In genomic region chr20:35768731-35769664, GRCh38 we compare ENCODE assay signal across 8 cellular contexts. TPM values are rescaled to one million over a fixed set of nuclear protein-coding genes. Genes with fewer than 3 reads are reported as not detected.
A peak's percentile ranks its signal among the peaks of the same experiment; 100 is the strongest.
DNase-seq lines count a peak whose midpoint lies in the region; ATAC-seq, FAIRE-seq and TF ChIP-seq lines count a peak whose summit lies in the region.

No MANE protein-coding gene starts in this region.

- CTCF ChIA-PET in BJ (lab: Yijun Ruan, JAX) (interaction anchor here (1.0 to 1.1 kb wide), 2 partner anchors 10 to 27 kb away, joined by 3 read pairs; partner anchors contain the start of gene RBM39), PC-9 (lab: Charles Lee) (interaction anchor here (0.6 to 0.7 kb wide), 2 partner anchors 20 to 436 kb away, joined by 3 to 4 read pairs; no protein-coding TSS in a partner anchor)

- peak overlapping the region; percentile 40; the same call in 1 of the 2 replicates for H3K4me3 Mint-ChIP-seq in HFFc6
- H3K4me3 Mint-ChIP-seq in activated naive CD8-positive, alpha-beta T cell treated with anti-CD3 and anti-CD28 coated beads, Interleukin-2, amount 50 U/mL, for 24 hours, result no peak overlapping the region

- no peaks in the 10 kb centered on the region for H3K36me3 ChIP-seq in BJ (ENCODE audit: control insufficient read depth, insufficient read depth, low read length)
- H3K36me3 ChIP-seq in PC-9 (ENCODE audit: low read depth), result no peaks in the 10 kb centered on the region
- H3K36me3 ChIP-seq in cardiac muscle cell, result no peaks in the 10 kb centered on the region
- H3K36me3 ChIP-seq in osteoblast (ENCODE audit: insufficient read depth, low read length), result no peaks in the 10 kb centered on the region

- no peaks in the 10 kb centered on the region for H3K27me3 ChIP-seq in BJ (ENCODE audit: control insufficient read depth, insufficient read depth, low read length)
- no peaks in the 10 kb centered on the region for H3K27me3 ChIP-seq in PC-9 (ENCODE audit: insufficient read depth, low read depth)
- no peaks in the 10 kb centered on the region for H3K27me3 ChIP-seq in cardiac muscle cell
- no peaks in the 10 kb centered on the region for H3K27me3 ChIP-seq in osteoblast (ENCODE audit: insufficient read depth, low read length)

- H3K27me3 Mint-ChIP-seq in HFFc6 (ENCODE audit: insufficient read depth), result peaks cover 5% of the 10 kb centered on the region
- H3K27me3 Mint-ChIP-seq in activated naive CD8-positive, alpha-beta T cell treated with anti-CD3 and anti-CD28 coated beads, Interleukin-2, amount 50 U/mL, for 24 hours, result no peaks in the 10 kb centered on the region

- ATAC-seq in activated naive CD8-positive, alpha-beta T cell treated with anti-CD3 and anti-CD28 coated beads, Interleukin-2, amount 50 U/mL, for 24 hours, result peak; percentile 34
- no peak for ATAC-seq in GM19035 (IDR thresholded peaks at IDR 0.05; ENCODE audit: unreplicated experiment)

- intact Hi-C loops in PC-9 (cut with micrococcal nuclease; ENCODE audit: unreplicated experiment), result no loop called here

- H3K9me3 Mint-ChIP-seq in HFFc6, result peaks cover 8% of the 10 kb centered on the region; the same call in 1 of the 2 replicates
- H3K9me3 Mint-ChIP-seq in activated naive CD8-positive, alpha-beta T cell treated with anti-CD3 and anti-CD28 coated beads, Interleukin-2, amount 50 U/mL, for 24 hours, result peaks cover 7% of the 10 kb centered on the region

- H3K36me3 Mint-ChIP-seq in HFFc6 (ENCODE audit: low read depth), result peaks cover 10% of the 10 kb centered on the region
- H3K36me3 Mint-ChIP-seq in activated naive CD8-positive, alpha-beta T cell treated with anti-CD3 and anti-CD28 coated beads, Interleukin-2, amount 50 U/mL, for 24 hours (ENCODE audit: low read depth), result peaks cover 12% of the 10 kb centered on the region

- H4K20me1 ChIP-seq in PC-9 (ENCODE audit: insufficient read depth), result no peaks in the 10 kb centered on the region
- H4K20me1 ChIP-seq in osteoblast (ENCODE audit: insufficient read depth, low read length), result no peaks in the 10 kb centered on the region

- H3K4me3 ChIP-seq in BJ (ENCODE audit: low read depth, low read length), result no peak overlapping the region
- H3K4me3 ChIP-seq in PC-9, result no peak overlapping the region
- no peak overlapping the region for H3K4me3 ChIP-seq in cardiac muscle cell
- H3K4me3 ChIP-seq in osteoblast (ENCODE audit: insufficient read depth, low read length), result no peak overlapping the region

- H3K9me2 ChIP-seq in PC-9 (ENCODE audit: insufficient read depth), result no peaks in the 10 kb centered on the region

- DNase-seq in BJ (ENCODE audit: low read depth), result peak; percentile 92
- peak; percentile 98 for DNase-seq in HFFc6
- peak; percentile 80 to 81 for DNase-seq in PC-9
- DNase-seq in activated naive CD8-positive, alpha-beta T cell treated with anti-CD3 and anti-CD28 coated beads, Interleukin-2, amount 50 U/mL, for 24 hours, result peak; percentile 56
- DNase-seq in cardiac muscle cell (ENCODE audit: low read depth in 1 of 2, low spot score in 1 of 2), result peak; percentile 72 to 98
- peak; percentile 96 for DNase-seq in osteoblast (ENCODE audit: insufficient read length, low spot score, missing footprints)
- DNase-seq in urothelium cell line (ENCODE audit: low spot score), result peak; percentile 73

- H3K27ac Mint-ChIP-seq in HFFc6, result peak overlapping the region; percentile 96
- H3K27ac Mint-ChIP-seq in activated naive CD8-positive, alpha-beta T cell treated with anti-CD3 and anti-CD28 coated beads, Interleukin-2, amount 50 U/mL, for 24 hours, result peak overlapping the region; percentile 98

- H3F3A ChIP-seq in PC-9 (ENCODE audit: insufficient read depth, low read depth), result peaks cover 12% of the 10 kb centered on the region

- H3K79me2 ChIP-seq in PC-9 (ENCODE audit: low read depth), result peaks cover 18% of the 10 kb centered on the region
- peaks cover 19% of the 10 kb centered on the region for H3K79me2 ChIP-seq in osteoblast (ENCODE audit: insufficient read depth, low read length)

- no TSS peak for BruUV-seq in PC-9 (replicated peaks; lab: Mats Ljungman, UMichigan)

- POLR2A ChIA-PET in BJ (lab: Charles Lee) (interaction anchor here (0.6 to 1.7 kb wide), 3 partner anchors 23 to 29 kb away, joined by 3 to 21 read pairs (median 5); partner anchors contain the start of gene RBM39), PC-9 (lab: Charles Lee; ENCODE audit: unreplicated experiment) (interaction anchor here (0.7 to 1.0 kb wide), 3 partner anchors 27 to 316 kb away, joined by 3 to 28 read pairs (median 8); partner anchors contain the start of gene RBM39)

- H3K4me1 ChIP-seq in PC-9 (replicated peaks; ENCODE audit: insufficient read depth) (peaks cover 12% of the 10 kb centered on the region), cardiac muscle cell (ENCODE audit: low read depth) (peaks cover 20% of the 10 kb centered on the region), osteoblast (ENCODE audit: insufficient read depth, low read length) (peaks cover 37% of the 10 kb centered on the region)

- H3K27ac ChIP-seq in PC-9, result no peak overlapping the region
- peak overlapping the region; percentile 86 for H3K27ac ChIP-seq in cardiac muscle cell
- H3K27ac ChIP-seq in osteoblast (ENCODE audit: low read depth, low read length), result peak overlapping the region; percentile 93

- H2AFZ ChIP-seq in PC-9 (no peak overlapping the region), osteoblast (ENCODE audit: low read length) (peak overlapping the region; percentile 67)

- TF ChIP-seq CTCF in BJ (IDR thresholded peaks at IDR 0.05; ENCODE audit: insufficient read depth, low read depth, low read length) (no peak), HFFc6 (IDR thresholded peaks at IDR 0.05) (no peak), PC-9 (conservative IDR thresholded peaks at IDR 0.05) (no peak), cardiac muscle cell (IDR thresholded peaks at IDR 0.05; ENCODE audit: low read depth, low read length) (no peak), osteoblast (IDR thresholded peaks at IDR 0.05; ENCODE audit: extremely low read depth, low read depth, low read length) (no peak)

- peaks cover 43% of the 10 kb centered on the region for H3K4me1 Mint-ChIP-seq in HFFc6 (ENCODE audit: low read depth)
- peaks cover 59% of the 10 kb centered on the region for H3K4me1 Mint-ChIP-seq in activated naive CD8-positive, alpha-beta T cell treated with anti-CD3 and anti-CD28 coated beads, Interleukin-2, amount 50 U/mL, for 24 hours

- H3K4me2 ChIP-seq in PC-9 (peak overlapping the region; percentile 8; the same call in 1 of the 2 replicates), osteoblast (ENCODE audit: insufficient read depth, low read length) (peak overlapping the region; percentile 59)

- no peaks in the 10 kb centered on the region for H3K9me3 ChIP-seq in PC-9 (ENCODE audit: insufficient read depth, low read depth)
- no peaks in the 10 kb centered on the region for H3K9me3 ChIP-seq in cardiac muscle cell (ENCODE audit: low read depth)
- H3K9me3 ChIP-seq in osteoblast (ENCODE audit: low read depth, low read length), result no peaks in the 10 kb centered on the region

- FAIRE-seq in urothelium cell line (lab: Jason Lieb, UNC), result no peak

RNA-seq across cellular contexts. Expression of gene PHF20, which starts 2.8 kb away (rescaled TPM):
- polyA plus RNA-seq in BJ (2011; rRNA removed) (23.5 and 24.9 TPM in 2 replicates), cardiac muscle cell (44.6 and 49.6 TPM in 2 replicates)
- polyA minus RNA-seq in BJ (2011; rRNA and poly(A)+ RNA removed), result 35.4 and 41.1 TPM in 2 replicates
- 10 to 100 TPM; 31.5 to 40.9 (median 36.2) TPM for total RNA-seq in HFFc6 (2021; fragmentation: NEBNext Ultra II Directional; extraction: Animal tissue kit (Norgen Biotek cat#: 25700))
- total RNA-seq in PC-9 (2021) (59.8 and 60.2 TPM in 2 replicates), cardiac muscle cell (42.0 and 42.6 TPM in 2 replicates), osteoblast (34.8 and 39.1 TPM in 2 replicates)

RNA-seq across cellular contexts. Expression of gene RBM39, which starts 26.9 kb away (rescaled TPM):
- polyA plus RNA-seq in BJ (2011; rRNA removed) (63.5 and 107 TPM in 2 replicates), cardiac muscle cell (202 and 214 TPM in 2 replicates)
- polyA minus RNA-seq in BJ (2011; rRNA and poly(A)+ RNA removed), result 73.8 and 98.4 TPM in 2 replicates
- total RNA-seq in HFFc6 (2021; fragmentation: NEBNext Ultra II Directional; extraction: Animal tissue kit (Norgen Biotek cat#: 25700)), result 100 to 1,000 TPM; 162 to 198 (median 185) TPM
- total RNA-seq in PC-9 (2021) (354 and 379 TPM in 2 replicates), cardiac muscle cell (235 and 299 TPM in 2 replicates), osteoblast (274 and 300 TPM in 2 replicates)
